8 cellular contexts compared by ENCODE assay signal in the genomic region with DNA sequence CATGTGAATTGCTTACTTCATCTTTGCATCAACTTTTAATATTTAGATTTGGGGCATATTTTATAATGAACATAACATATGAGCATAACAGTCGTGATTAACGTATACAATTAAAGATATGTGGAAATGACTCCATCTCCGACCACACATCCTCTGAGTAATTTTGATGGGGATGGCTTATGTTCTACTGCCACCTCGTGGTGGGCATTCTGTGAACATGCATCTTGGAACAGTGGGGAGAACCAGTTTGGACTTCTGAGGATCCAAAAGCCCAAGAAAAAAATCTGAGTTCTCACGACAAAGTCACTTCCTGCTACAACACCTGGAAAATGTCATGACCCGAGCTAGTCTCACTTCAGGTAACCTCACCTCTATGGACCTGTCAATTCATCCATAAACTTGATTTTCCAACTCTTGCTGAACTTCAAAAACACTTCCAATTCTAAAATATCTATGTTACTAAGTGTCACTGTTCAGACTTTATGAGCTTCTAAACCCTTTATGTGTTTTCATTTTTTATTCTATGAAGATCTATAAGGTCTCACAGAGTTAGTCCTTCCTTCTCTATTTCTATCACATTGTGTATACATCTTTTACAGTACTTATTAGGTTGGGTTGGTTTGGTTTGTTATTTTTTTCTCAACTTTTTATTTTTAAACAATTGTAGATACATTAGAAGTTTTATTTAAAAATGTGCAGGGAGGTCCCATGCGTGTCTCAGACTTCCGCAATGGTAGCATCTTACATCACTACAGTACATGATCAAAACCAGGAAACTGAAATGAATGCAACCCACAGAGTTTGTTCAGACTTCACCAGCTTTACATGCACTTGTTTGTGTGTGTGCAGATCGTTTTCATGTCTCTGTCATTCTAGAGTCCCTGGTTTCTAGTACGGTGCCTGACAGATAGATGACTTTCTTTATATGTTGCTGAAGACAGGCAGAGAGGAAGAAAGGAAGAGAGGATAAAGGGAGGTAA. TPM values are rescaled to one million over a fixed set of nuclear protein-coding genes. Genes with fewer than 3 reads are reported as not detected.
DNase-seq lines count a peak whose midpoint lies in the region; ATAC-seq, FAIRE-seq and TF ChIP-seq lines count a peak whose summit lies in the region.

No MANE protein-coding gene starts in this region.

- no peaks in the 10 kb centered on the region for H3K4me1 Mint-ChIP-seq in chondrocyte (ENCODE audit: low read depth)

- peak; percentile 65 for DNase-seq in activated gamma-delta T cell treated with Interleukin-2 at 50 U/mL for 16 hours
- no peak for DNase-seq in activated gamma-delta T cell (lab: John Stamatoyannopoulos, UW)
- DNase-seq in NCI-H345 treated with DMSO at 0.1 percent for 48 hours (lab: John Stamatoyannopoulos, UW; ENCODE audit: unreplicated experiment): peak; percentile 72
- peak; percentile 59 to 70 for DNase-seq in activated CD4-positive, alpha-beta T cell treated with anti-CD3 and anti-CD28 coated beads for 24 hours (ENCODE audit: low read depth in 2 of 2)
- no peak for DNase-seq in chondrocyte (ENCODE audit: low spot score)
- peak; percentile 53 for DNase-seq in HepG2 (ENCODE audit: low spot score)
- peak; percentile 61 for DNase-seq in stimulated activated CD8-positive, alpha-beta memory T cell treated with anti-CD3 and anti-CD28 coated beads, Interleukin-12 subunit alpha, Interleukin-12 subunit beta, amount 100 ng/mL, for 1 hour (ENCODE audit: low read depth)

- no TSS peak for BruUV-seq in HepG2 (replicated peaks; lab: Mats Ljungman, UMichigan)

- no peak overlapping the region for H2AFZ ChIP-seq in HepG2 (ENCODE audit: low read length)

- no peak overlapping the region for H3K27ac ChIP-seq in HepG2 (ENCODE audit: extremely low read length, insufficient read depth, low read length)

- H3K79me2 ChIP-seq in HepG2 (ENCODE audit: insufficient read depth, low read length): no peaks in the 10 kb centered on the region

- POLR2A ChIA-PET in HepG2 (lab: Yijun Ruan, JAX): no interaction called here

- no peak overlapping the region for H3K27ac Mint-ChIP-seq in chondrocyte (ENCODE audit: unreplicated experiment)

- H3K4me3 Mint-ChIP-seq in chondrocyte (ENCODE audit: unreplicated experiment): no peak overlapping the region

- H3K4me3 ChIP-seq in HepG2 (replicated peaks in 1 of 3; ENCODE audit: insufficient read depth in 1 of 3, low read depth in 2 of 3, low read length in 3 of 3): no peak overlapping the region

- no peaks in the 10 kb centered on the region; a peak in 1 of 5 replicates for H3K27me3 ChIP-seq in HepG2 (ENCODE audit: control insufficient read depth in 1 of 2, insufficient read depth in 2 of 2, low read length in 2 of 2)

- CTCF ChIA-PET in HepG2 (lab: Yijun Ruan, JAX; ENCODE audit: low intra/inter-chr PET ratio, low total read pairs): interaction anchor here (1.5 to 2.0 kb wide), 2 partner anchors 223 to 599 kb away, joined by 9 to 31 read pairs; no protein-coding TSS in a partner anchor

- no peaks in the 10 kb centered on the region for H3K36me3 ChIP-seq in HepG2 (replicated peaks in 1 of 2; ENCODE audit: control insufficient read depth in 1 of 2, insufficient read depth in 2 of 2, low read length in 2 of 2)

- H3K9ac ChIP-seq in HepG2 (ENCODE audit: insufficient read depth, low read depth, low read length): no peak overlapping the region

- no peaks in the 10 kb centered on the region for H3K9me3 ChIP-seq in HepG2 (ENCODE audit: low read length)

- in situ Hi-C loops in HepG2 (cut with HindIII; ENCODE audit: extremely low pct_ligation_motif_present, low pct_unique_long_range_greater_than_20kb): loop anchor here (5.0 to 10.0 kb wide), 2 partner anchors 224 to 602 kb away; no protein-coding TSS in a partner anchor

- peak; percentile 89 for FAIRE-seq in HepG2 (lab: Jason Lieb, UNC)

- peak; percentile 65; the same call in 1 of the 2 replicates for TF ChIP-seq RAD21 in HepG2 (CRISPR knock-in tag; IDR thresholded peaks at IDR 0.05)

- no peaks in the 10 kb centered on the region for H4K20me1 ChIP-seq in HepG2 (ENCODE audit: insufficient read depth, low read length)

- intact Hi-C loops in HepG2 (cut with micrococcal nuclease; ENCODE audit: unreplicated experiment): loop anchor here (1.0 kb wide), 1 partner anchor 599 kb away; no protein-coding TSS in a partner anchor

- TF ChIP-seq CTCF in chondrocyte (IDR thresholded peaks at IDR 0.05) (peak; percentile 100), HepG2 (CRISPR knock-in tag; IDR thresholded peaks at IDR 0.05) (peak; percentile 86)

- no peaks in the 10 kb centered on the region for H3K36me3 Mint-ChIP-seq in chondrocyte (ENCODE audit: low read depth)

- whole genome bisulfite sequencing in HepG2 (ENCODE audit: low lambda C conversion rate): 10% methylated on average over 10 of the region's 10 CpGs

- H3K4me1 ChIP-seq in HepG2 (ENCODE audit: insufficient read depth, low read length): no peaks in the 10 kb centered on the region

- no peak for TF ChIP-seq POLR2A in HepG2 (IDR thresholded peaks at IDR 0.05; ENCODE audit: insufficient read depth in 1 of 2, low read depth in 2 of 2, low read length in 2 of 2)

- H3K9me3 Mint-ChIP-seq in chondrocyte (ENCODE audit: low read depth): peaks cover 6% of the 10 kb centered on the region

- H3K27me3 Mint-ChIP-seq in chondrocyte (ENCODE audit: low read depth): peaks cover 52% of the 10 kb centered on the region

- no peak for TF ChIP-seq EP300 in HepG2 (IDR thresholded peaks at IDR 0.05; ENCODE audit: low read depth in 2 of 2, low read length in 2 of 2)
- TF ChIP-seq EP300 in HepG2 (CRISPR knock-in tag; IDR thresholded peaks at IDR 0.05; ENCODE audit: borderline replicate concordance): no peak

- peak; percentile 64 for ATAC-seq in HG03159 (IDR thresholded peaks at IDR 0.05; ENCODE audit: unreplicated experiment)
- peak; percentile 75 for ATAC-seq in HepG2

- no peak overlapping the region for H3K4me2 ChIP-seq in HepG2 (ENCODE audit: low read depth, low read length)

TF ChIP-seq in HepG2, 621 proteins besides CTCF, POLR2A, EP300 and RAD21 (continues in another document):
- TF ChIP-seq ARNTL (CRISPR knock-in tag; IDR thresholded peaks at IDR 0.05): no peak
- TF ChIP-seq, protein P1, sequence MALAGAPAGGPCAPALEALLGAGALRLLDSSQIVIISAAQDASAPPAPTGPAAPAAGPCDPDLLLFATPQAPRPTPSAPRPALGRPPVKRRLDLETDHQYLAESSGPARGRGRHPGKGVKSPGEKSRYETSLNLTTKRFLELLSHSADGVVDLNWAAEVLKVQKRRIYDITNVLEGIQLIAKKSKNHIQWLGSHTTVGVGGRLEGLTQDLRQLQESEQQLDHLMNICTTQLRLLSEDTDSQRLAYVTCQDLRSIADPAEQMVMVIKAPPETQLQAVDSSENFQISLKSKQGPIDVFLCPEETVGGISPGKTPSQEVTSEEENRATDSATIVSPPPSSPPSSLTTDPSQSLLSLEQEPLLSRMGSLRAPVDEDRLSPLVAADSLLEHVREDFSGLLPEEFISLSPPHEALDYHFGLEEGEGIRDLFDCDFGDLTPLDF (CRISPR knock-in tag; IDR thresholded peaks at IDR 0.05): no peak

RNA-seq across cellular contexts. Expression of a gene that starts 38.2 kb away (rescaled TPM):
- total RNA-seq in chondrocyte (not detected in 3 replicates), HepG2 (2016; rRNA removed; fragmentation: Illumina TruSeq; extraction: Trizol) (not detected in 2 replicates)
- total RNA-seq in HepG2 (2016; cell fraction: cytosol; rRNA removed; fragmentation: Illumina TruSeq; extraction: Trizol; ENCODE audit: low read depth): not detected in 2 replicates
- total RNA-seq in HepG2 (2016; cell fraction: insoluble cytoplasmic fraction; rRNA removed; fragmentation: Illumina TruSeq; extraction: Trizol): not detected in 2 replicates
- not detected in 2 replicates for total RNA-seq in HepG2 (2016; cell fraction: membrane; rRNA removed; fragmentation: Illumina TruSeq; extraction: Trizol)
- total RNA-seq in HepG2 (2016; cell fraction: nucleus; rRNA removed; fragmentation: Illumina TruSeq; extraction: Trizol): not detected in 2 replicates
- not detected in 2 replicates for polyA plus RNA-seq in HepG2 (2011; rRNA removed)
- polyA plus RNA-seq in HepG2 (2011; cell fraction: cytosol; rRNA removed): not detected in 2 replicates
- polyA plus RNA-seq in HepG2 (2011; cell fraction: nucleus; rRNA removed): not detected in 2 replicates
- 0.52 TPM in 1 of 2 replicates, not detected in the other for polyA plus RNA-seq in HepG2 (2012)
- not detected in 2 replicates for polyA plus RNA-seq in HepG2 (2016; cell fraction: cytosol; fragmentation: Illumina TruSeq; extraction: Trizol; ENCODE audit: low read depth)
- polyA plus RNA-seq in HepG2 (2016; cell fraction: insoluble cytoplasmic fraction; fragmentation: Illumina TruSeq; extraction: Trizol; ENCODE audit: low read depth): not detected in 2 replicates
- polyA plus RNA-seq in HepG2 (2016; cell fraction: membrane; fragmentation: Illumina TruSeq; extraction: Trizol; ENCODE audit: low read depth): not detected in 2 replicates
- polyA plus RNA-seq in HepG2 (2016; cell fraction: nucleus; fragmentation: Illumina TruSeq; extraction: Trizol; ENCODE audit: insufficient read depth, low read depth): not detected in 2 replicates
- polyA minus RNA-seq in HepG2 (2011; rRNA and poly(A)+ RNA removed; ENCODE audit: low replicate concordance): not detected in 2 replicates
- polyA minus RNA-seq in HepG2 (2011; cell fraction: cytosol; rRNA and poly(A)+ RNA removed): not detected in 2 replicates
- not detected in 2 replicates for polyA minus RNA-seq in HepG2 (2011; cell fraction: nucleus; rRNA and poly(A)+ RNA removed)

RNA-seq across cellular contexts. Expression of a gene that starts 53.1 kb away (rescaled TPM):
- total RNA-seq in chondrocyte (not detected in 3 replicates), HepG2 (2016; rRNA removed; fragmentation: Illumina TruSeq; extraction: Trizol) (not detected in 2 replicates)
- not detected in 2 replicates for total RNA-seq in HepG2 (2016; cell fraction: cytosol; rRNA removed; fragmentation: Illumina TruSeq; extraction: Trizol; ENCODE audit: low read depth)
- not detected in 2 replicates for total RNA-seq in HepG2 (2016; cell fraction: insoluble cytoplasmic fraction; rRNA removed; fragmentation: Illumina TruSeq; extraction: Trizol)
- total RNA-seq in HepG2 (2016; cell fraction: membrane; rRNA removed; fragmentation: Illumina TruSeq; extraction: Trizol): not detected in 2 replicates
- not detected in 2 replicates for total RNA-seq in HepG2 (2016; cell fraction: nucleus; rRNA removed; fragmentation: Illumina TruSeq; extraction: Trizol)
- not detected in 2 replicates for polyA plus RNA-seq in HepG2 (2011; rRNA removed)
- not detected in 2 replicates for polyA plus RNA-seq in HepG2 (2011; cell fraction: cytosol; rRNA removed)
- not detected in 2 replicates for polyA plus RNA-seq in HepG2 (2011; cell fraction: nucleus; rRNA removed)
- polyA plus RNA-seq in HepG2 (2012): not detected in 2 replicates
- polyA plus RNA-seq in HepG2 (2016; cell fraction: cytosol; fragmentation: Illumina TruSeq; extraction: Trizol; ENCODE audit: low read depth): not detected in 2 replicates
- not detected in 2 replicates for polyA plus RNA-seq in HepG2 (2016; cell fraction: insoluble cytoplasmic fraction; fragmentation: Illumina TruSeq; extraction: Trizol; ENCODE audit: low read depth)
- polyA plus RNA-seq in HepG2 (2016; cell fraction: membrane; fragmentation: Illumina TruSeq; extraction: Trizol; ENCODE audit: low read depth): not detected in 2 replicates
- not detected in 2 replicates for polyA plus RNA-seq in HepG2 (2016; cell fraction: nucleus; fragmentation: Illumina TruSeq; extraction: Trizol; ENCODE audit: insufficient read depth, low read depth)
- polyA minus RNA-seq in HepG2 (2011; rRNA and poly(A)+ RNA removed; ENCODE audit: low replicate concordance): not detected in 2 replicates
- not detected in 2 replicates for polyA minus RNA-seq in HepG2 (2011; cell fraction: cytosol; rRNA and poly(A)+ RNA removed)
- not detected in 2 replicates for polyA minus RNA-seq in HepG2 (2011; cell fraction: nucleus; rRNA and poly(A)+ RNA removed)

Comparison
In these comparisons a context has a peak if more than half of its experiments do, and no peak if none do; other contexts are left out.
1. DNase-seq: peak in activated gamma-delta T cell treated with Interleukin-2 at 50 U/mL for 16 hours (single experiment), NCI-H345 treated with DMSO at 0.1 percent for 48 hours (single experiment), activated CD4-positive, alpha-beta T cell treated with anti-CD3 and anti-CD28 coated beads for 24 hours (2 of 2), HepG2 (single experiment) and stimulated activated CD8-positive, alpha-beta memory T cell treated with anti-CD3 and anti-CD28 coated beads, Interleukin-12 subunit alpha, Interleukin-12 subunit beta, amount 100 ng/mL, for 1 hour (single experiment); none in activated gamma-delta T cell (single experiment) and chondrocyte (single experiment).